Comparison of ENCODE assay signal across 8 cellular contexts in genomic region chr2:231483398-231484329, GRCh38. TPM values are rescaled to one million over a fixed set of nuclear protein-coding genes. Genes with fewer than 3 reads are reported as not detected.
DNase-seq lines count a peak whose midpoint lies in the region; ATAC-seq and TF ChIP-seq lines count a peak whose summit lies in the region.

No MANE protein-coding gene starts in this region.

- ATAC-seq in HG02981 (IDR thresholded peaks at IDR 0.05; ENCODE audit: unreplicated experiment): peak; percentile 26
- ATAC-seq in activated T-cell treated with anti-CD3 and anti-CD28 coated beads, Interleukin-2, amount 50 U/mL, for 4 hours: peak; percentile 30 to 60
- peak; percentile 32 for ATAC-seq in gastroesophageal sphincter

- H3K9me3 Mint-ChIP-seq in activated T-cell treated with anti-CD3 and anti-CD28 coated beads, Interleukin-2, amount 50 U/mL, for 4 hours: no peaks in the 10 kb centered on the region

- DNase-seq in AG20443 (ENCODE audit: low spot score) (peak; percentile 83), NK-92 (lab: John Stamatoyannopoulos, UW; ENCODE audit: unreplicated experiment) (no peak), smooth muscle cell (lab: John Stamatoyannopoulos, UW; ENCODE audit: unreplicated experiment) (no peak), dedifferentiated amniotic fluid mesenchymal stem cell (ENCODE audit: extremely low spot score) (no peak)
- peak; percentile 10 for DNase-seq in activated T-cell treated with anti-CD3 and anti-CD28 coated beads, Interleukin-2, amount 50 U/mL, for 4 hours
- DNase-seq in stimulated activated CD4-positive, alpha-beta T cell treated with anti-CD3 and anti-CD28 coated beads, Interleukin-12 subunit alpha, Interleukin-12 subunit beta, amount 100 ng/mL, for 4 hours: peak; percentile 39

- TF ChIP-seq POLR2A in gastroesophageal sphincter (IDR thresholded peaks at IDR 0.05): no peak

- H3K4me3 Mint-ChIP-seq in activated T-cell treated with anti-CD3 and anti-CD28 coated beads, Interleukin-2, amount 50 U/mL, for 4 hours: peak overlapping the region; percentile 82

- H3K4me3 ChIP-seq in gastroesophageal sphincter (peak overlapping the region; percentile 54), smooth muscle cell (no peak overlapping the region)

- H3K9me3 ChIP-seq in gastroesophageal sphincter: no peaks in the 10 kb centered on the region
- no peaks in the 10 kb centered on the region for H3K9me3 ChIP-seq in smooth muscle cell (replicated peaks; ENCODE audit: low read depth)

- H3K79me2 ChIP-seq in smooth muscle cell (ENCODE audit: low read depth): no peaks in the 10 kb centered on the region

- no peak overlapping the region for H3K9ac ChIP-seq in smooth muscle cell (ENCODE audit: low read depth)

- no peaks in the 10 kb centered on the region for H3F3A ChIP-seq in smooth muscle cell (ENCODE audit: low read depth)

- H3K27ac ChIP-seq in gastroesophageal sphincter (peak overlapping the region; percentile 44 to 82 (median 75)), smooth muscle cell (ENCODE audit: low read depth) (no peak overlapping the region)

- H4K20me1 ChIP-seq in smooth muscle cell (ENCODE audit: low read depth): no peaks in the 10 kb centered on the region

- TF ChIP-seq CTCF in gastroesophageal sphincter (IDR thresholded peaks at IDR 0.05): no peak
- no peak for TF ChIP-seq CTCF in smooth muscle cell (IDR thresholded peaks at IDR 0.05; ENCODE audit: borderline replicate concordance, insufficient read depth, poor library complexity, severe bottlenecking)

- no peaks in the 10 kb centered on the region for H3K36me3 Mint-ChIP-seq in activated T-cell treated with anti-CD3 and anti-CD28 coated beads, Interleukin-2, amount 50 U/mL, for 4 hours (ENCODE audit: insufficient read depth)

- H3K4me1 Mint-ChIP-seq in activated T-cell treated with anti-CD3 and anti-CD28 coated beads, Interleukin-2, amount 50 U/mL, for 4 hours (ENCODE audit: low read depth): peaks cover 9% of the 10 kb centered on the region

- no peaks in the 10 kb centered on the region for H3K27me3 Mint-ChIP-seq in activated T-cell treated with anti-CD3 and anti-CD28 coated beads, Interleukin-2, amount 50 U/mL, for 4 hours (ENCODE audit: low read depth)

- WGBS in gastroesophageal sphincter (ENCODE audit: low coverage in 1 of 2), 2 donors: 68 to 73% methylated on average over 7 to 20 of the region's 65 CpGs
- WGBS in smooth muscle cell (ENCODE audit: low lambda C conversion rate): 89% methylated on average over 45 of the region's 65 CpGs

- no peaks in the 10 kb centered on the region for H3K27me3 ChIP-seq in gastroesophageal sphincter
- no peaks in the 10 kb centered on the region for H3K27me3 ChIP-seq in smooth muscle cell (ENCODE audit: low read depth)

- peaks cover 0 to 19% (median 3%) of the 10 kb centered on the region in 3 donors for H3K4me1 ChIP-seq in gastroesophageal sphincter
- no peaks in the 10 kb centered on the region for H3K4me1 ChIP-seq in smooth muscle cell (ENCODE audit: low read depth)

- H3K4me2 ChIP-seq in smooth muscle cell: no peak overlapping the region

- no peak for TF ChIP-seq EP300 in gastroesophageal sphincter (IDR thresholded peaks at IDR 0.05)

- no peaks in the 10 kb centered on the region for H3K36me3 ChIP-seq in gastroesophageal sphincter
- H3K36me3 ChIP-seq in smooth muscle cell (ENCODE audit: low read depth): no peaks in the 10 kb centered on the region

- H2AFZ ChIP-seq in smooth muscle cell (ENCODE audit: low read depth): no peak overlapping the region

RNA-seq across cellular contexts. Expression of gene NCL, which starts 19.4 kb away (rescaled TPM):
- 1,000 to 10,000 TPM; 1,928 to 2,267 (median 2,014) TPM for total RNA-seq in activated T-cell treated with anti-CD3 and anti-CD28 coated beads, Interleukin-2, amount 50 U/mL, for 4 hours
- 100 to 1,000 TPM; 106 to 163 (median 147) TPM for total RNA-seq in gastroesophageal sphincter
- total RNA-seq in smooth muscle cell: 106 and 108 TPM in 2 replicates
- 219 and 296 TPM in 2 replicates for polyA plus RNA-seq in smooth muscle cell

RNA-seq across cellular contexts. Expression of gene NMUR1, which starts 46.6 kb away (rescaled TPM):
- total RNA-seq in activated T-cell treated with anti-CD3 and anti-CD28 coated beads, Interleukin-2, amount 50 U/mL, for 4 hours: under 1 TPM in 1 of 3 donors, not detected in 2; 0.08 TPM
- total RNA-seq in gastroesophageal sphincter (1 to 10 TPM; 2.2 to 7.0 (median 4.7) TPM), smooth muscle cell (not detected in 2 replicates)
- polyA plus RNA-seq in smooth muscle cell: not detected in 2 replicates

Comparison
In these comparisons a context has a peak if more than half of its experiments do, and no peak if none do; other contexts are left out.
1. DNase-seq: peak in AG20443 (single experiment), activated T-cell treated with anti-CD3 and anti-CD28 coated beads, Interleukin-2, amount 50 U/mL, for 4 hours (single experiment) and stimulated activated CD4-positive, alpha-beta T cell treated with anti-CD3 and anti-CD28 coated beads, Interleukin-12 subunit alpha, Interleukin-12 subunit beta, amount 100 ng/mL, for 4 hours (single experiment); none in NK-92 (single experiment), smooth muscle cell (single experiment) and dedifferentiated amniotic fluid mesenchymal stem cell (single experiment).
2. RNA of gene NCL, which starts 19.4 kb away (total RNA-seq): 1,928 to 2,267 TPM in activated T-cell treated with anti-CD3 and anti-CD28 coated beads, Interleukin-2, amount 50 U/mL, for 4 hours; 106 to 163 TPM in gastroesophageal sphincter and 106 to 108 TPM in smooth muscle cell; every median in the first group is over 10 times any median in the second.
3. Peak in every context shown above with its lines, with median percentiles within 50 percentile points of each other: ATAC-seq.